Comparison of ENCODE assay signal across 9 cellular contexts in the genomic region with DNA sequence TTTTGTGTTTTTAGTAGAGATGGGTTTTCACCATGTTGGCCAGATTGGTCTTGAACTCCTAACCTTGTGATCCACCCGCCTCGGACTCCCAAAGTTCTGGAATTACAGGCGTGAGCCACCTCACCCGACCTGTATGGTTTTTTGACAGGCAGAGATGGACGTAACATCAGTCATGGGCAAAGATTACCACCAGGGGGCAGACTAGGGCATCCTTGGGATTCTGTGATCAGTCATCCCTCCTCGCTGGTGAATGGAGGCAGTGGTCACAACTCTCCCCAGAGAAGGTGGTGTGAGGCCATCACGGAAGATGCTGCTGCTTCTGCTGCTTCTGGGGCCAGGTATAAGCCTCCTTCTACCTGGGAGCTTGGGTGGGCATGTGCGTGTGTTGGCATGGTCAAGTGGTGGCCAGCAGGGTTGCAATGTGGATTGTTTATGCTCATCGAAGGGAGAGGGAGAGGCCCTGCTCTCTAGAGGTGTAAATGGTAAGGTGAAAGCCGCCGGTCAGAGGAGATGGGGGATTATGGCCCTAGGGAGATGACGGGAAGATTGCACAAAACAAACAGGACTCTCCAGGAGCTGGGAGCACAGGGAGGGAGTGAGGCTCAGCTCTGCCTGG.
DNase-seq lines count a peak whose midpoint lies in the region; ATAC-seq and TF ChIP-seq lines count a peak whose summit lies in the region.
"Had no signal": no experiment of that assay in that cellular context is flagged by ENCODE, and none has a peak within 500 bp of the region (broad histone marks: within the 10 kb centered on the region; RNA-seq: fewer than 3 reads in every experiment).

No MANE protein-coding gene starts in this region.

- no peaks in the 10 kb centered on the region for H3K4me1 Mint-ChIP-seq in activated naive CD8-positive, alpha-beta T cell (ENCODE audit: low read depth)

- peak overlapping the region; percentile 80 for H3K4me3 Mint-ChIP-seq in activated naive CD8-positive, alpha-beta T cell

- H3K27ac Mint-ChIP-seq in activated naive CD8-positive, alpha-beta T cell: peak overlapping the region; percentile 46

- H3K27me3 Mint-ChIP-seq in activated naive CD8-positive, alpha-beta T cell: no peaks in the 10 kb centered on the region

- no peaks in the 10 kb centered on the region for H3K36me3 Mint-ChIP-seq in activated naive CD8-positive, alpha-beta T cell

- H3K9me3 Mint-ChIP-seq in activated naive CD8-positive, alpha-beta T cell (ENCODE audit: low read depth): no peaks in the 10 kb centered on the region

- peak; percentile 20 for DNase-seq in SKM-1 treated with dmso at 0.1 percent for 144 hours (lab: John Stamatoyannopoulos, UW; ENCODE audit: unreplicated experiment)
- DNase-seq in iPS-NIHi11 (ENCODE audit: low spot score): peak; percentile 62
- DNase-seq in stimulated activated CD4-positive, alpha-beta T cell treated with anti-CD3 and anti-CD28 coated beads, Interleukin-4, amount 100 ng/mL, for 24 hours: peak; percentile 78
- no peak for DNase-seq in DMS153 treated with DMSO at 0.1 percent for 48 hours (lab: John Stamatoyannopoulos, UW; ENCODE audit: unreplicated experiment)

- no peak overlapping the region for H3K27ac ChIP-seq in C4-2B
- H3K27ac ChIP-seq: SK-N-MC had no signal

- peak; percentile 89 for ATAC-seq in GM18909 (IDR thresholded peaks at IDR 0.05; ENCODE audit: poor library complexity, unreplicated experiment)
- ATAC-seq in HG03354 (IDR thresholded peaks at IDR 0.05; ENCODE audit: poor library complexity, severe bottlenecking, unreplicated experiment): peak; percentile 88

- TF ChIP-seq CTCF in C4-2B (conservative IDR thresholded peaks at IDR 0.05): peak; percentile 86
